ENCODE assay signal across 1 cellular context in genomic region chr3:61821823-61822251, GRCh38.
TF ChIP-seq lines count a peak whose summit lies in the region.

No MANE protein-coding gene starts in this region.

TF ChIP-seq in IMR-90, 13 proteins besides CTCF, POLR2A, EP300 and RAD21 (continued from another document):
- TF ChIP-seq FOS (IDR thresholded peaks at IDR 0.05; ENCODE audit: low read depth, low read length): no peak
